Comparison of ENCODE assay signal across 8 cellular contexts in genomic region chr18:31722369-31722957, GRCh38. TPM values are rescaled to one million over a fixed set of nuclear protein-coding genes. Genes with fewer than 3 reads are reported as not detected.
DNase-seq lines count a peak whose midpoint lies in the region; ATAC-seq lines count a peak whose summit lies in the region.

No MANE protein-coding gene starts in this region.

- no peak overlapping the region for H3K27ac ChIP-seq in CD8-positive, alpha-beta memory T cell (ENCODE audit: low read depth, low read length)
- H3K27ac ChIP-seq in mesendoderm (ENCODE audit: low read depth, low read length) = no peak overlapping the region

- no peaks in the 10 kb centered on the region for H3K4me1 ChIP-seq in CD8-positive, alpha-beta memory T cell (ENCODE audit: insufficient read depth, low read length)
- no peaks in the 10 kb centered on the region for H3K4me1 ChIP-seq in mesendoderm (ENCODE audit: control insufficient read depth, low read depth, low read length)

- H3K27me3 Mint-ChIP-seq in CD8-positive, alpha-beta memory T cell = peaks cover 8 to 38% of the 10 kb centered on the region in 2 donors
- peaks cover 26 to 49% of the 10 kb centered on the region in 2 donors for H3K27me3 Mint-ChIP-seq in effector memory CD8-positive, alpha-beta T cell

- H3K4me2 ChIP-seq in mesendoderm (ENCODE audit: low read length) = no peak overlapping the region

- peaks cover 8 to 13% (median 10%) of the 10 kb centered on the region in 5 donors for H3K9me3 Mint-ChIP-seq in CD8-positive, alpha-beta memory T cell
- H3K9me3 Mint-ChIP-seq in effector memory CD8-positive, alpha-beta T cell = peaks cover 0 to 8% of the 10 kb centered on the region in 2 donors

- H3K27me3 ChIP-seq in CD8-positive, alpha-beta memory T cell (ENCODE audit: insufficient read depth, low read length, poor library complexity, severe bottlenecking) = peaks cover 4% of the 10 kb centered on the region
- no peaks in the 10 kb centered on the region for H3K27me3 ChIP-seq in mesendoderm (ENCODE audit: insufficient read depth, low read length, poor library complexity)

- H3K4me3 ChIP-seq in CD8-positive, alpha-beta memory T cell (ENCODE audit: low read length) = no peak overlapping the region
- H3K4me3 ChIP-seq in mesendoderm (ENCODE audit: low read length) = no peak overlapping the region

- no peak overlapping the region for H2BK5ac ChIP-seq in mesendoderm (ENCODE audit: low read length)

- H3K4me3 Mint-ChIP-seq in CD8-positive, alpha-beta memory T cell = no peak overlapping the region
- no peak overlapping the region for H3K4me3 Mint-ChIP-seq in effector memory CD8-positive, alpha-beta T cell

- H2BK120ac ChIP-seq in mesendoderm (ENCODE audit: low read depth, low read length) = no peak overlapping the region

- H3K23ac ChIP-seq in mesendoderm (ENCODE audit: low read length) = no peak overlapping the region

- no peak overlapping the region for H2BK15ac ChIP-seq in mesendoderm (replicated peaks; ENCODE audit: low read depth)

- no peak overlapping the region for H3K4ac ChIP-seq in mesendoderm (ENCODE audit: low read depth, low read length)

- H4K8ac ChIP-seq in mesendoderm (ENCODE audit: low read depth, low read length) = no peak overlapping the region

- no peak overlapping the region for H3K18ac ChIP-seq in mesendoderm (ENCODE audit: low read length)

- peak; percentile 38 to 71 (median 41) for DNase-seq in CD8-positive, alpha-beta memory T cell
- DNase-seq in NCI-H526 treated with DMSO at 0.1 percent for 48 hours (lab: John Stamatoyannopoulos, UW) = peak; percentile 54
- peak; percentile 85 to 88 for DNase-seq in activated CD4-positive, alpha-beta T cell treated with anti-CD3 and anti-CD28 coated beads, Interleukin-2, amount 50 U/mL, for 48 hours
- DNase-seq in effector memory CD8-positive, alpha-beta T cell = peak; percentile 57 to 74 (median 57)
- DNase-seq in mesendoderm = peak; percentile 90
- DNase-seq in stimulated activated CD8-positive, alpha-beta memory T cell treated with anti-CD3 and anti-CD28 coated beads, Interleukin-2, amount 100 ng/mL, for 48 hours (ENCODE audit: low read depth in 2 of 2) = peak; percentile 50 to 66

- ATAC-seq in GM19395 (IDR thresholded peaks at IDR 0.05; ENCODE audit: unreplicated experiment) (peak; percentile 96), HG03442 (IDR thresholded peaks at IDR 0.05; ENCODE audit: unreplicated experiment) (peak; percentile 97)
- peak; percentile 80 for ATAC-seq in effector memory CD8-positive, alpha-beta T cell (replicated peaks)

- peaks cover 0 to 6% (median 2%) of the 10 kb centered on the region in 3 donors for H3K4me1 Mint-ChIP-seq in CD8-positive, alpha-beta memory T cell
- H3K4me1 Mint-ChIP-seq in effector memory CD8-positive, alpha-beta T cell (ENCODE audit: low read depth in 2 of 2) = peaks cover 4 to 5% of the 10 kb centered on the region in 2 donors

- CTCF ChIA-PET in CD8-positive, alpha-beta memory T cell (lab: Charles Lee) = interaction anchor here (1.2 to 2.1 kb wide), 4 partner anchors 8 to 168 kb away, joined by 3 to 10 read pairs (median 6); no protein-coding TSS in a partner anchor

- H4K5ac ChIP-seq in mesendoderm (ENCODE audit: low read length) = no peak overlapping the region

- no peak overlapping the region for H2AK5ac ChIP-seq in mesendoderm (ENCODE audit: low read length)

- H3K9me3 ChIP-seq in CD8-positive, alpha-beta memory T cell (ENCODE audit: low read length) = no peaks in the 10 kb centered on the region

- H3K79me2 ChIP-seq in mesendoderm (ENCODE audit: control insufficient read depth, insufficient read depth, low read length) = no peaks in the 10 kb centered on the region

- no peaks in the 10 kb centered on the region for H3K36me3 ChIP-seq in CD8-positive, alpha-beta memory T cell (ENCODE audit: insufficient read depth, low read length)
- H3K36me3 ChIP-seq in mesendoderm (ENCODE audit: control insufficient read depth, insufficient read depth, low read length) = no peaks in the 10 kb centered on the region

- POLR2A ChIA-PET in CD8-positive, alpha-beta memory T cell (lab: Charles Lee) = no interaction called here

- peak overlapping the region in 1 of 8 donors; percentile 25 for H3K27ac Mint-ChIP-seq in CD8-positive, alpha-beta memory T cell
- H3K27ac Mint-ChIP-seq in effector memory CD8-positive, alpha-beta T cell = no peak overlapping the region

- no peaks in the 10 kb centered on the region for H3K36me3 Mint-ChIP-seq in CD8-positive, alpha-beta memory T cell
- no peaks in the 10 kb centered on the region for H3K36me3 Mint-ChIP-seq in effector memory CD8-positive, alpha-beta T cell (ENCODE audit: insufficient read depth)

- H3K79me1 ChIP-seq in mesendoderm (ENCODE audit: low read length) = no peaks in the 10 kb centered on the region

- WGBS in mesendoderm (ENCODE audit: extremely low coverage, insufficient coverage, low lambda C conversion rate) = no CpG with 5 or more reads among the region's 7 CpGs

- no peak overlapping the region for H3K9ac ChIP-seq in mesendoderm (ENCODE audit: low read length)

- H3K56ac ChIP-seq in mesendoderm (ENCODE audit: low read length) = no peak overlapping the region

RNA-seq across cellular contexts. Expression of gene B4GALT6, which starts 38.1 kb away (rescaled TPM):
- total RNA-seq in CD8-positive, alpha-beta memory T cell = 1 to 10 TPM; 3.4 to 5.1 TPM
- 0.18 TPM for polyA plus RNA-seq in CD8-positive, alpha-beta memory T cell
- polyA plus RNA-seq in mesendoderm (2013, experiment 1 of 2) = 22.9 TPM
- polyA plus RNA-seq in mesendoderm (2013, experiment 2 of 2) = 23.1 TPM

RNA-seq across cellular contexts. Expression of gene SLC25A52, which starts 38.2 kb away (rescaled TPM):
- total RNA-seq in CD8-positive, alpha-beta memory T cell = under 1 TPM in 1 of 2 experiments, not detected in 1; 0.22 TPM
- not detected for polyA plus RNA-seq in CD8-positive, alpha-beta memory T cell
- polyA plus RNA-seq in mesendoderm (2013, experiment 1 of 2) = 0.08 TPM
- polyA plus RNA-seq in mesendoderm (2013, experiment 2 of 2) = 0.14 TPM
